Comparison of ENCODE assay signal across 23 cellular contexts in the genomic region with DNA sequence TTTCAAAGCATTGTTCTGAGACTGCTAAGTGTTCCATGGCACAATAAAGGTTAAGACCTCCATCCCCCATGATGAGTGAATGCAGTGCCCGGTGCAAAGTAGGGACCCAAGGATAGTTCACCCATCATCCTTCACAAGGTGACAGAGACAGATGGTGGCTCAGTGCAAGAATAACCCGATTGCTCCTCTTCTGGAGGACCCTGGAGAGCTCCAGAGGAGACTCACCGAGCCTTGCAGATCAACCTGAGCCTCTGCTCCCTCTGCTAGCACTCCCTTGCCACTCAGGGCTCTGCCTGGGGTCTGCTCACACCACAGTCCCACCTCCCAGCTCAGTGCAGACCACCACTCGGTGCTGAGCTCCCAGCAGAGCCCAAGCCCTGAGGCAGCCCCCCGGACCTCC. TPM values are rescaled to one million over a fixed set of nuclear protein-coding genes. Genes with fewer than 3 reads are reported as not detected.
DNase-seq lines count a peak whose midpoint lies in the region; ATAC-seq and TF ChIP-seq lines count a peak whose summit lies in the region.
"Had no signal": no experiment of that assay in that cellular context is flagged by ENCODE, and none has a peak within 500 bp of the region (broad histone marks: within the 10 kb centered on the region; RNA-seq: fewer than 3 reads in every experiment).

No MANE protein-coding gene starts in this region.

- no peaks in the 10 kb centered on the region for H3K4me1 ChIP-seq in HEK293 (ENCODE audit: control insufficient read depth, insufficient read depth, low read length)
- H3K4me1 ChIP-seq: BE2C had no signal

- no peaks in the 10 kb centered on the region for H3K36me3 ChIP-seq in HEK293 (ENCODE audit: control insufficient read depth in 2 of 2, insufficient read depth in 1 of 2, low read length in 2 of 2)
- H3K36me3 ChIP-seq: BE2C had no signal

- no peak overlapping the region for H3K27ac ChIP-seq in HEK293 (ENCODE audit: extremely low read depth, low read depth, low read length)
- H3K27ac ChIP-seq: HL-60 had no signal

- in situ Hi-C loops in GM13976 (cut with MboI; ENCODE audit: low sequenced_read_pairs, unreplicated experiment) = loop anchor here (25.0 kb wide), 1 partner anchor 164 kb away; no protein-coding TSS in a partner anchor

- CTCF ChIA-PET in HEK293 (lab: Yijun Ruan, JAX) = no interaction called here

- no peak overlapping the region for H3K4me3 ChIP-seq in HEK293 (ENCODE audit: low read depth, low read length)
- H3K4me3 ChIP-seq: K562 had no signal

- POLR2A ChIA-PET in HEK293 (lab: Yijun Ruan, JAX) = no interaction called here

- intact Hi-C loops in cardiac septum (cut with DNase I) = no loop called here

- ATAC-seq in HG03439 (IDR thresholded peaks at IDR 0.05; ENCODE audit: unreplicated experiment) = no peak
- ATAC-seq: K562 had no signal

- DNase-seq in ELF-1 (ENCODE audit: low read depth, low spot score) = peak; percentile 14
- peak; percentile 24 for DNase-seq in iPS-NIHi11 (ENCODE audit: low spot score)
- no peak for DNase-seq in cardiac septum (ENCODE audit: low spot score)
- no peak for DNase-seq in GM13976 (ENCODE audit: low spot score)
- DNase-seq: ACHN; BE2C; C1 segment of cervical spinal cord; CD4-positive, CD25-positive, alpha-beta regulatory T cell; CD8-positive, alpha-beta memory T cell; COR-L47; DMS 273 treated with DMSO at 0.1 percent for 48 hours; DMS53; DND-41; EL; GDM1; H9 had no signal

- no peak for TF ChIP-seq CTCF in HEK293 (tag by site-specific recombination; IDR thresholded peaks at IDR 0.05)
- no peak for TF ChIP-seq CTCF in GM13976 (IDR thresholded peaks at IDR 0.05; ENCODE audit: borderline replicate concordance, control extremely low read depth, extremely low read depth, insufficient read depth, missing control alignments)

- H3K9me3 ChIP-seq in HEK293 (ENCODE audit: control insufficient read depth, insufficient read depth, low read depth, low read length) = no peaks in the 10 kb centered on the region
- H3K9me3 ChIP-seq: BE2C had no signal

TF ChIP-seq in HEK293, 187 proteins besides CTCF, POLR2A, EP300 and RAD21:
- no peak for TF ChIP-seq ZNF266 (tag by site-specific recombination; IDR thresholded peaks at IDR 0.05; ENCODE audit: low read depth)
- no peak for TF ChIP-seq ZNF2 (tag by site-specific recombination; IDR thresholded peaks at IDR 0.05)
- TF ChIP-seq KLF8 (tag by site-specific recombination; IDR thresholded peaks at IDR 0.05) = no peak
- TF ChIP-seq, protein P1, sequence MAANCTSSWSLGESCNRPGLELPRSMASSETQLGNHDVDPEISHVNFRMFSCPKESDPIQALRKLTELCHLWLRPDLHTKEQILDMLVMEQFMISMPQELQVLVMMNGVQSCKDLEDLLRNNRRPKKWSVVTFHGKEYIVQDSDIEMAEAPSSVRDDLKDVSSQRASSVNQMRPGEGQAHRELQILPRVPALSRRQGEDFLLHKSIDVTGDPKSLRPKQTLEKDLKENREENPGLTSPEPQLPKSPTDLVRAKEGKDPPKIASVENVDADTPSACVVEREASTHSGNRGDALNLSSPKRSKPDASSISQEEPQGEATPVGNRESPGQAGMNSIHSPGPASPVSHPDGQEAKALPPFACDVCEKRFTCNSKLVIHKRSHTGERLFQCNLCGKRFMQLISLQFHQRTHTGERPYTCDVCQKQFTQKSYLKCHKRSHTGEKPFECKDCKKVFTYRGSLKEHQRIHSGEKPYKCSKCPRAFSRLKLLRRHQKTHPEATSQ (tag by site-specific recombination; IDR thresholded peaks at IDR 0.05) = no peak
- no peak for TF ChIP-seq ZNF292 (tag by site-specific recombination; IDR thresholded peaks at IDR 0.05; ENCODE audit: borderline replicate concordance, low read depth)
- TF ChIP-seq, protein P2, sequence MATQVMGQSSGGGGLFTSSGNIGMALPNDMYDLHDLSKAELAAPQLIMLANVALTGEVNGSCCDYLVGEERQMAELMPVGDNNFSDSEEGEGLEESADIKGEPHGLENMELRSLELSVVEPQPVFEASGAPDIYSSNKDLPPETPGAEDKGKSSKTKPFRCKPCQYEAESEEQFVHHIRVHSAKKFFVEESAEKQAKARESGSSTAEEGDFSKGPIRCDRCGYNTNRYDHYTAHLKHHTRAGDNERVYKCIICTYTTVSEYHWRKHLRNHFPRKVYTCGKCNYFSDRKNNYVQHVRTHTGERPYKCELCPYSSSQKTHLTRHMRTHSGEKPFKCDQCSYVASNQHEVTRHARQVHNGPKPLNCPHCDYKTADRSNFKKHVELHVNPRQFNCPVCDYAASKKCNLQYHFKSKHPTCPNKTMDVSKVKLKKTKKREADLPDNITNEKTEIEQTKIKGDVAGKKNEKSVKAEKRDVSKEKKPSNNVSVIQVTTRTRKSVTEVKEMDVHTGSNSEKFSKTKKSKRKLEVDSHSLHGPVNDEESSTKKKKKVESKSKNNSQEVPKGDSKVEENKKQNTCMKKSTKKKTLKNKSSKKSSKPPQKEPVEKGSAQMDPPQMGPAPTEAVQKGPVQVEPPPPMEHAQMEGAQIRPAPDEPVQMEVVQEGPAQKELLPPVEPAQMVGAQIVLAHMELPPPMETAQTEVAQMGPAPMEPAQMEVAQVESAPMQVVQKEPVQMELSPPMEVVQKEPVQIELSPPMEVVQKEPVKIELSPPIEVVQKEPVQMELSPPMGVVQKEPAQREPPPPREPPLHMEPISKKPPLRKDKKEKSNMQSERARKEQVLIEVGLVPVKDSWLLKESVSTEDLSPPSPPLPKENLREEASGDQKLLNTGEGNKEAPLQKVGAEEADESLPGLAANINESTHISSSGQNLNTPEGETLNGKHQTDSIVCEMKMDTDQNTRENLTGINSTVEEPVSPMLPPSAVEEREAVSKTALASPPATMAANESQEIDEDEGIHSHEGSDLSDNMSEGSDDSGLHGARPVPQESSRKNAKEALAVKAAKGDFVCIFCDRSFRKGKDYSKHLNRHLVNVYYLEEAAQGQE (tag by site-specific recombination; IDR thresholded peaks at IDR 0.05) = peak; percentile 68
- TF ChIP-seq ZNF560 (tag by site-specific recombination; IDR thresholded peaks at IDR 0.05; ENCODE audit: borderline replicate concordance) = no peak
- TF ChIP-seq, protein P3, sequence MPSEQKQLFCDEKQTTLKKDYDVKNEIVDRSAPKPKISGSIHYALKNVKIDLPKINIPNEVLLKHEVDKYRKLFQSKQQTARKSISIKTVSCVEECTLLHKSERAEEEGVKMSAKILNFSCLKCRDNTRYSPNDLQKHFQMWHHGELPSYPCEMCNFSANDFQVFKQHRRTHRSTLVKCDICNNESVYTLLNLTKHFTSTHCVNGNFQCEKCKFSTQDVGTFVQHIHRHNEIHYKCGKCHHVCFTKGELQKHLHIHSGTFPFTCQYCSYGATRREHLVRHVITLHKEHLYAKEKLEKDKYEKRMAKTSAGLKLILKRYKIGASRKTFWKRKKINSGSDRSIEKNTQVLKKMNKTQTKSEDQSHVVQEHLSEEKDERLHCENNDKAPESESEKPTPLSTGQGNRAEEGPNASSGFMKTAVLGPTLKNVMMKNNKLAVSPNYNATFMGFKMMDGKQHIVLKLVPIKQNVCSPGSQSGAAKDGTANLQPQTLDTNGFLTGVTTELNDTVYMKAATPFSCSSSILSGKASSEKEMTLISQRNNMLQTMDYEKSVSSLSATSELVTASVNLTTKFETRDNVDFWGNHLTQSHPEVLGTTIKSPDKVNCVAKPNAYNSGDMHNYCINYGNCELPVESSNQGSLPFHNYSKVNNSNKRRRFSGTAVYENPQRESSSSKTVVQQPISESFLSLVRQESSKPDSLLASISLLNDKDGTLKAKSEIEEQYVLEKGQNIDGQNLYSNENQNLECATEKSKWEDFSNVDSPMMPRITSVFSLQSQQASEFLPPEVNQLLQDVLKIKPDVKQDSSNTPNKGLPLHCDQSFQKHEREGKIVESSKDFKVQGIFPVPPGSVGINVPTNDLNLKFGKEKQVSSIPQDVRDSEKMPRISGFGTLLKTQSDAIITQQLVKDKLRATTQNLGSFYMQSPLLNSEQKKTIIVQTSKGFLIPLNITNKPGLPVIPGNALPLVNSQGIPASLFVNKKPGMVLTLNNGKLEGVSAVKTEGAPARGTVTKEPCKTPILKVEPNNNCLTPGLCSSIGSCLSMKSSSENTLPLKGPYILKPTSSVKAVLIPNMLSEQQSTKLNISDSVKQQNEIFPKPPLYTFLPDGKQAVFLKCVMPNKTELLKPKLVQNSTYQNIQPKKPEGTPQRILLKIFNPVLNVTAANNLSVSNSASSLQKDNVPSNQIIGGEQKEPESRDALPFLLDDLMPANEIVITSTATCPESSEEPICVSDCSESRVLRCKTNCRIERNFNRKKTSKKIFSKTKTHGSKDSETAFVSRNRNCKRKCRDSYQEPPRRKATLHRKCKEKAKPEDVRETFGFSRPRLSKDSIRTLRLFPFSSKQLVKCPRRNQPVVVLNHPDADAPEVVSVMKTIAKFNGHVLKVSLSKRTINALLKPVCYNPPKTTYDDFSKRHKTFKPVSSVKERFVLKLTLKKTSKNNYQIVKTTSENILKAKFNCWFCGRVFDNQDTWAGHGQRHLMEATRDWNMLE (tag by site-specific recombination; conservative IDR thresholded peaks at IDR 0.05; ENCODE audit: low read depth) = no peak

RNA-seq across cellular contexts. Expression of gene C16orf78, which starts 49.3 kb away (rescaled TPM):
- not detected for total RNA-seq in cardiac septum
- total RNA-seq: A172; CD4-positive, CD25-positive, alpha-beta regulatory T cell; CD8-positive, alpha-beta memory T cell; H1; H9; HT1080; K562 had no signal

Comparison
In these comparisons a context has a peak if more than half of its experiments do, and no peak if none do; other contexts are left out.
1. DNase-seq: peak in ELF-1 (single experiment) and iPS-NIHi11 (single experiment); none in cardiac septum (single experiment) and GM13976 (single experiment).